16 cellular contexts compared by ENCODE assay signal in the genomic region with DNA sequence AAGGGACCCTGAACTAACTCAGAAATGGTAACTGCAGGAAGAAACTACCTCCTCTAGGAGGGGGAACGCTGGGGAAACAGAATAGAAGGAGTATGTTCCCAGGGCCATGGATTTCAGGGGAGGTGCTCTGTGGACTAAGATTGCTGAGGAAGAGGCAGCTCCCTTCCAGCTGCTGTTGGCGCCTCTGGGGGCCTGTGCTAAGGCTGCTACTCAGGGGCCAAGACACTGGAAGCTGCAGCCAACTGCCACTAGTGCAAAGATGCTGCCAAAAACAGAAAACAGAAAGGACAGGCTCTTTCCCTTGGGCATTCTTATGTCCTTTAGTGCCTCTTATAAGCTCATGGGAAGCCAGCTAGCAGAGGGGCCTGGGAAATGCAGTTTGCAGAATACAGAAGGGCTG. TPM values are rescaled to one million over a fixed set of nuclear protein-coding genes. Genes with fewer than 3 reads are reported as not detected.
"Had no signal": no experiment of that assay in that cellular context is flagged by ENCODE, and none has a peak within 500 bp of the region (broad histone marks: within the 10 kb centered on the region; RNA-seq: fewer than 3 reads in every experiment).

No MANE protein-coding gene starts in this region.

- H3K4me3 ChIP-seq: coronary artery, esophagus squamous epithelium, prostate gland, right lobe of liver, suprapubic skin had no signal

- H3K36me3 ChIP-seq: esophagus squamous epithelium, prostate gland, right lobe of liver, suprapubic skin had no signal

- H3K9me3 ChIP-seq: esophagus squamous epithelium, prostate gland, right lobe of liver, suprapubic skin had no signal

- H3K27ac ChIP-seq: coronary artery, esophagus squamous epithelium, prostate gland, right lobe of liver, suprapubic skin had no signal

- DNase-seq: activated B cell treated with CpG ODN at 0.5 μM for 24 hours; activated CD4-positive, alpha-beta T cell treated with anti-CD3 and anti-CD28 coated beads for 48 hours; activated CD8-positive, alpha-beta T cell treated with anti-CD3 and anti-CD28 coated beads for 36 hours; activated effector memory CD4-positive, alpha-beta T cell treated with Interleukin-2 at 50 U/mL for 16 hours; activated T-cell treated with anti-CD3 and anti-CD28 coated beads, Interleukin-2, amount 50 U/mL, for 4 hours; caudate nucleus; effector CD4-positive, alpha-beta T cell; esophagus squamous epithelium; natural killer cell; nucleus accumbens; right lobe of liver had no signal

- ATAC-seq: activated CD8-positive, alpha-beta T cell treated with anti-CD3 and anti-CD28 coated beads for 36 hours; activated T-cell treated with anti-CD3 and anti-CD28 coated beads, Interleukin-2, amount 50 U/mL, for 4 hours; left lobe of liver; natural killer cell; right lobe of liver had no signal

- H3K27me3 ChIP-seq: esophagus squamous epithelium, suprapubic skin had no signal

- H3K4me1 ChIP-seq: esophagus squamous epithelium, prostate gland, right lobe of liver, suprapubic skin had no signal

RNA-seq across cellular contexts. Expression of a gene that starts 58.0 kb away (rescaled TPM):
- total RNA-seq: activated B cell treated with CpG ODN at 0.5 μM for 24 hours; activated CD8-positive, alpha-beta T cell treated with anti-CD3 and anti-CD28 coated beads for 36 hours; activated T-cell treated with anti-CD3 and anti-CD28 coated beads, Interleukin-2, amount 50 U/mL, for 4 hours; T-helper 2 cell treated with Interferon-gamma antibody and Interleukin-4, amounts not matched to agents 100 ng/mL and 5 ng/mL, for 36 hours had no signal
